1 cellular context compared by ENCODE assay signal in the genomic region with DNA sequence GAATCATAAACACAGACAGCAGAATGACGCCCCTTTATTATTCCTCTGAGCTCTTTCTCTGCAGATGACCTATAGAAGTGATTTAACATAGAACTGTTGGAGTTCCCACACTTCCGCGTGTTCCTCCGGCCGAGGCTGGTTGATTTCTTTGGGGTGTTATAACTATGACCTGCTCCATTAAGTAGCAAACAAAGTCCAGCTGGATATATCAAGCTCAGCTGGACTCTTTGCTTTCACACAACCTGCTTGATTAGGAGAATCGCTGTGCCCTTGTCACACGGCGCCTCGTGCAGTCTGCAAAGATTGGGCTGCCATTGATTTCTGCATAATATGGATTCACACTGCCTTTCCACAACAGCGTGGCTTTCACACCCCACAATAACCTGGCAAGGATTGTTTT.
TF ChIP-seq lines count a peak whose summit lies in the region.

No MANE protein-coding gene starts in this region.

TF ChIP-seq in IMR-90, 13 proteins besides CTCF, POLR2A, EP300 and RAD21 (continued from another document):
- no peak for TF ChIP-seq CHD1 (IDR thresholded peaks at IDR 0.05; ENCODE audit: low read depth, low read length)
- TF ChIP-seq MAFK (IDR thresholded peaks at IDR 0.05; ENCODE audit: low read depth, low read length): no peak
- no peak for TF ChIP-seq RFX5 (IDR thresholded peaks at IDR 0.05; ENCODE audit: low read depth, low read length)
- TF ChIP-seq, protein P1, sequence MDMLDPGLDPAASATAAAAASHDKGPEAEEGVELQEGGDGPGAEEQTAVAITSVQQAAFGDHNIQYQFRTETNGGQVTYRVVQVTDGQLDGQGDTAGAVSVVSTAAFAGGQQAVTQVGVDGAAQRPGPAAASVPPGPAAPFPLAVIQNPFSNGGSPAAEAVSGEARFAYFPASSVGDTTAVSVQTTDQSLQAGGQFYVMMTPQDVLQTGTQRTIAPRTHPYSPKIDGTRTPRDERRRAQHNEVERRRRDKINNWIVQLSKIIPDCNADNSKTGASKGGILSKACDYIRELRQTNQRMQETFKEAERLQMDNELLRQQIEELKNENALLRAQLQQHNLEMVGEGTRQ (IDR thresholded peaks at IDR 0.05; ENCODE audit: low read depth, low read length): no peak
- no peak for TF ChIP-seq BHLHE40 (IDR thresholded peaks at IDR 0.05; ENCODE audit: low read depth, low read length)
- TF ChIP-seq MXI1 (IDR thresholded peaks at IDR 0.05; ENCODE audit: borderline replicate concordance, low read depth, low read length): no peak
